ENCODE assay signal across 8 cellular contexts in the genomic region with DNA sequence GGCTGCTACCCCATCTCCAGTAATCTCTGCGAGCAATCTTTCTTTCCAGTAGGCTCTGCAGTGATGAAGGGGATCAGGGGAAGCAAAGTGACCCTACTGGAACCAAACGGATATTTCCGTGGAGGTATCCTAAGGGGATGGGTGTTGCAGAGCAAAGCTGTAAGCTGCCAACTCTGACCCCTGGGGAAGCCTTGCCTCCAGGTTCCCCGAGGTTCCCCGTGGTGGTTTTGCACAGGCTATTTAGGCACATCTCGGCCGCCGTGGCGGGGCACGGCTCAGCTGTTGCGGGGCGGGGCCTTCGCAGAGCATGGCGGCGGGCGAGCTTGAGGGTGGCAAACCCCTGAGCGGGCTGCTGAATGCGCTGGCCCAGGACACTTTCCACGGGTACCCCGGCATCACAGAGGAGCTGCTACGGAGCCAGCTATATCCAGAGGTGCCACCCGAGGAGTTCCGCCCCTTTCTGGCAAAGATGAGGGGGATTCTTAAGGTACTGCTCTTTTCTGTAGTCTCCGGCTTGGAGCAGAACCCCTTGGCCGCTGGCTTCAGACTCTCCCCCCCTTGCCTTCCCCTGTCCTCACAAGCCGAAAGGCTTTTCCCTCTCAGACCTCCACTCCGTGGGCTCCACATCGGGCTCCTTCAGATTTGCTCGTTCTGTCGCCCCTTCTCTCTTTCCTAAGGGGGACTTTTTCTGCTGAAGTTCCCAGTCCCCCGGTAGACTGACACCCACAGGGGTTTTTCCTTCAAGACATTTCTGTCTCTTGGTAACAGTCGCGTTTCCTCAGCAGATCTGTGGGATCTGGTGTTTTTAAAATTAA. TPM values are rescaled to one million over a fixed set of nuclear protein-coding genes. Genes with fewer than 3 reads are reported as not detected.
DNase-seq lines count a peak whose midpoint lies in the region; ATAC-seq and TF ChIP-seq lines count a peak whose summit lies in the region.

A gene (plus strand): TSS at position 303 of the 815 bp plus-strand sequence. CDS start 5 bp downstream, at position 308.

- intact Hi-C loops in activated T-helper 1 cell treated with anti-CD3 and anti-CD28 coated beads, Interleukin-12 subunit alpha, Interleukin-12 subunit beta, Interleukin-2, Interleukin-4 antibody, amounts not matched to agents 30 ng/mL and 10 ng/mL and 1 ng/mL, durations not matched to agents 14 hours and 24 hours and 36 hours (cut with micrococcal nuclease) = loop anchor here (1.0 to 5.0 kb wide), 5 partner anchors 17 to 802 kb away; a partner anchor contains a TSS

- peak within 1 kb of the TSS; percentile 81 for H3K27ac Mint-ChIP-seq in activated T-helper 1 cell treated with anti-CD3 and anti-CD28 coated beads, Interleukin-12 subunit alpha, Interleukin-12 subunit beta, Interleukin-2, Interleukin-4 antibody, amounts not matched to agents 30 ng/mL and 10 ng/mL and 1 ng/mL, durations not matched to agents 14 hours and 24 hours and 36 hours
- peak within 1 kb of the TSS; percentile 80 to 97 (median 92) for H3K27ac Mint-ChIP-seq in naive thymus-derived CD8-positive, alpha-beta T cell

- H4K20me1 ChIP-seq in fibroblast of lung (ENCODE audit: control insufficient read depth, extremely low read depth, insufficient read depth, low read length) = no peaks in the 10 kb centered on the region

- ATAC-seq in GM21515 (IDR thresholded peaks at IDR 0.05; ENCODE audit: unreplicated experiment) = peak; percentile 98
- ATAC-seq in naive thymus-derived CD8-positive, alpha-beta T cell = peak; percentile 97 to 99

- peak within 1 kb of the TSS; percentile 85 for H3K4me2 ChIP-seq in fibroblast of lung (ENCODE audit: extremely low read depth, insufficient read depth, low read length)

- H3K27me3 Mint-ChIP-seq in activated T-helper 1 cell treated with anti-CD3 and anti-CD28 coated beads, Interleukin-12 subunit alpha, Interleukin-12 subunit beta, Interleukin-2, Interleukin-4 antibody, amounts not matched to agents 30 ng/mL and 10 ng/mL and 1 ng/mL, durations not matched to agents 14 hours and 24 hours and 36 hours (ENCODE audit: insufficient read depth) = no peaks in the 10 kb centered on the region
- no peaks in the 10 kb centered on the region for H3K27me3 Mint-ChIP-seq in naive thymus-derived CD8-positive, alpha-beta T cell

- no peaks in the 10 kb centered on the region for H3K4me1 ChIP-seq in fibroblast of lung (ENCODE audit: control insufficient read depth, extremely low read depth, insufficient read depth, low read length)

- POLR2A ChIA-PET in naive thymus-derived CD8-positive, alpha-beta T cell (lab: Charles Lee) = interaction anchor here (0.5 to 3.0 kb wide), 4 partner anchors 19 to 736 kb away, joined by 4 to 8 read pairs (median 4); a partner anchor contains a TSS

- TF ChIP-seq CTCF in fibroblast of lung (conservative IDR thresholded peaks at IDR 0.05 in 1 of 2, IDR thresholded peaks at IDR 0.05 in 1 of 2; ENCODE audit: low read depth in 1 of 2, low read length in 2 of 2) = no peak

- peak within 1 kb of the TSS; percentile 97 for H3K4me3 Mint-ChIP-seq in activated T-helper 1 cell treated with anti-CD3 and anti-CD28 coated beads, Interleukin-12 subunit alpha, Interleukin-12 subunit beta, Interleukin-2, Interleukin-4 antibody, amounts not matched to agents 30 ng/mL and 10 ng/mL and 1 ng/mL, durations not matched to agents 14 hours and 24 hours and 36 hours
- peak within 1 kb of the TSS; percentile 93 to 98 (median 97) for H3K4me3 Mint-ChIP-seq in naive thymus-derived CD8-positive, alpha-beta T cell

- H3K9ac ChIP-seq in fibroblast of lung (ENCODE audit: insufficient read depth, low read length) = peak within 1 kb of the TSS; percentile 60

- H3K9me3 ChIP-seq in fibroblast of lung (ENCODE audit: control insufficient read depth, insufficient read depth, low read depth, low read length) = no peaks in the 10 kb centered on the region

- H3K4me3 ChIP-seq in fibroblast of lung (replicated peaks in 1 of 4; ENCODE audit: control extremely low read depth in 1 of 4, insufficient read depth in 1 of 4, low read depth in 3 of 4, low read length in 4 of 4) = peak within 1 kb of the TSS; percentile 86 to 98 (median 90)

- H3K36me3 Mint-ChIP-seq in activated T-helper 1 cell treated with anti-CD3 and anti-CD28 coated beads, Interleukin-12 subunit alpha, Interleukin-12 subunit beta, Interleukin-2, Interleukin-4 antibody, amounts not matched to agents 30 ng/mL and 10 ng/mL and 1 ng/mL, durations not matched to agents 14 hours and 24 hours and 36 hours (ENCODE audit: low read depth) = no peaks in the 10 kb centered on the region
- peaks cover 0 to 5% (median 0%) of the 10 kb centered on the region in 3 donors for H3K36me3 Mint-ChIP-seq in naive thymus-derived CD8-positive, alpha-beta T cell

- H3K27me3 ChIP-seq in fibroblast of lung (ENCODE audit: control insufficient read depth, insufficient read depth, low read length) = no peaks in the 10 kb centered on the region

- no peaks in the 10 kb centered on the region for H3K9me3 Mint-ChIP-seq in activated T-helper 1 cell treated with anti-CD3 and anti-CD28 coated beads, Interleukin-12 subunit alpha, Interleukin-12 subunit beta, Interleukin-2, Interleukin-4 antibody, amounts not matched to agents 30 ng/mL and 10 ng/mL and 1 ng/mL, durations not matched to agents 14 hours and 24 hours and 36 hours
- no peaks in the 10 kb centered on the region for H3K9me3 Mint-ChIP-seq in naive thymus-derived CD8-positive, alpha-beta T cell

- peak within 1 kb of the TSS; percentile 58 for H3K27ac ChIP-seq in fibroblast of lung (ENCODE audit: insufficient read depth, low read length)

- DNase-seq in DMS153 treated with DMSO at 0.1 percent for 48 hours (lab: John Stamatoyannopoulos, UW; ENCODE audit: unreplicated experiment) (peak; percentile 44), HuH-7 (ENCODE audit: low spot score) (peak; percentile 56), RKO (ENCODE audit: low spot score) (peak; percentile 80), fibroblast of lung (ENCODE audit: low read depth in 2 of 2) (peak; percentile 67 to 71)
- DNase-seq in activated T-helper 1 cell treated with anti-CD3 and anti-CD28 coated beads, Interleukin-12 subunit alpha, Interleukin-12 subunit beta, Interleukin-2, Interleukin-4 antibody, amounts not matched to agents 30 ng/mL and 10 ng/mL and 1 ng/mL, durations not matched to agents 14 hours and 24 hours and 36 hours (ENCODE audit: low spot score) = peak; percentile 78
- peak; percentile 67 to 84 (median 76) for DNase-seq in naive thymus-derived CD8-positive, alpha-beta T cell
- peak; percentile 64 to 75 (median 73) for DNase-seq in stimulated activated naive CD4-positive, alpha-beta T cell (lab: John Stamatoyannopoulos, UW)

- peak within 1 kb of the TSS; percentile 88 for H2AFZ ChIP-seq in fibroblast of lung (ENCODE audit: low read length)

- H3K36me3 ChIP-seq in fibroblast of lung (ENCODE audit: control insufficient read depth, insufficient read depth, low read length) = no peaks in the 10 kb centered on the region

- peaks cover 4% of the 10 kb centered on the region for H3K79me2 ChIP-seq in fibroblast of lung (ENCODE audit: control insufficient read depth, insufficient read depth, low read length)

- H3K4me1 Mint-ChIP-seq in activated T-helper 1 cell treated with anti-CD3 and anti-CD28 coated beads, Interleukin-12 subunit alpha, Interleukin-12 subunit beta, Interleukin-2, Interleukin-4 antibody, amounts not matched to agents 30 ng/mL and 10 ng/mL and 1 ng/mL, durations not matched to agents 14 hours and 24 hours and 36 hours (ENCODE audit: low read depth) = peaks cover 18% of the 10 kb centered on the region
- peaks cover 4 to 29% (median 19%) of the 10 kb centered on the region in 4 donors for H3K4me1 Mint-ChIP-seq in naive thymus-derived CD8-positive, alpha-beta T cell

RNA-seq across cellular contexts. Expression of the gene that starts here (rescaled TPM):
- 25.4 and 28.9 TPM in 2 replicates for total RNA-seq in activated T-helper 1 cell treated with anti-CD3 and anti-CD28 coated beads, Interleukin-12 subunit alpha, Interleukin-12 subunit beta, Interleukin-2, Interleukin-4 antibody, amounts not matched to agents 30 ng/mL and 10 ng/mL and 1 ng/mL, durations not matched to agents 14 hours and 24 hours and 36 hours
- total RNA-seq in fibroblast of lung = 36.0 and 38.6 TPM in 2 replicates
- polyA plus RNA-seq in fibroblast of lung = 49.3 and 52.7 TPM in 2 replicates
- polyA plus RNA-seq in fibroblast of lung (2012) = 58.8 and 74.9 TPM in 2 replicates
- 15.0 and 20.8 TPM in 2 replicates for polyA minus RNA-seq in fibroblast of lung (ENCODE audit: low replicate concordance)
- total RNA-seq in naive thymus-derived CD8-positive, alpha-beta T cell = 10 to 100 TPM; 15.2 to 18.9 TPM
- 10 to 100 TPM; 48.4 to 63.4 (median 63.0) TPM for polyA plus RNA-seq in naive thymus-derived CD8-positive, alpha-beta T cell

Comparison
In these comparisons a context has a peak if more than half of its experiments do, and no peak if none do; other contexts are left out.
1. Peak in every context shown above with its lines: DNase-seq, ATAC-seq, H3K4me3 ChIP-seq and H3K27ac ChIP-seq.